Comparison of ENCODE assay signal across 10 cellular contexts in the genomic region with DNA sequence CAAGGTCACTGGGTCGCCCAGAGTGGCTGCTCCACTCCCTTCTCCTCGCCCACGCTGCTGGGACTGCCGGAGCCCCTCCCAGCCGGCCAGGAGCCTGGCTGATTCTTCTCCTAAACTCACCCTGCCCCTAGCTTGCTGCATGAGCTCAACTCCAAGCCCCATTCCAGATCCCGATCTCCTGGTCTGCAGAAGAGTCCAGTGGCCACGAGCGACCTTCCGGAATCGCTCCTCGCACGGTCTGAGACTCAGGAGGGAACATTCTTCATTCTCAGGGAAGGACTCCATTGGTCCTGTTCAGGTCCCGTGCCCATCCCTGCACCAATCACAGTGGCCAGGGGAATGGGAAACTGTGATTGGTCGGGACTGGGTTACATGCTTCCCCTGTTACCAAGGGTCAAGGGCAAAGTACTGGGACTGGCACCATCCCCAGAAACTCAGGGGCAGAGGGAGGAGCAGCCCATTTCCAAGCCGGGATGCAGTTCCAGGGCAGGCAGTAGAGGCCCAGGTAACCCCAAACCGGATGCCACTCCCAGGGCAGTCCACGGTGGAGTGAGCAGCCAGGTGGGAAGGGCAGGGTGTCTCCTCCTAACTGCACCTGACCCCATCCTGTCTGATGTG. TPM values are rescaled to one million over a fixed set of nuclear protein-coding genes. Genes with fewer than 3 reads are reported as not detected.
DNase-seq lines count a peak whose midpoint lies in the region; ATAC-seq, FAIRE-seq and TF ChIP-seq lines count a peak whose summit lies in the region.
"Had no signal": no experiment of that assay in that cellular context is flagged by ENCODE, and none has a peak within 500 bp of the region (broad histone marks: within the 10 kb centered on the region; RNA-seq: fewer than 3 reads in every experiment).

No MANE protein-coding gene starts in this region.

- H3K9me3 ChIP-seq in ascending aorta (no peaks in the 10 kb centered on the region), iPS-20b (ENCODE audit: insufficient read depth, low read depth, low read length) (no peaks in the 10 kb centered on the region), smooth muscle cell (replicated peaks; ENCODE audit: low read depth) (no peaks in the 10 kb centered on the region)

- peak overlapping the region; percentile 82 for H3K4me2 ChIP-seq in smooth muscle cell

- H3K9me3 Mint-ChIP-seq in activated T-helper 1 cell treated with anti-CD3 and anti-CD28 coated beads, Interleukin-12 subunit alpha, Interleukin-12 subunit beta, Interleukin-2, Interleukin-4 antibody, amounts not matched to agents 30 ng/mL and 10 ng/mL and 1 ng/mL, durations not matched to agents 14 hours and 24 hours and 36 hours: no peaks in the 10 kb centered on the region
- H3K9me3 Mint-ChIP-seq: stimulated activated naive CD8-positive, alpha-beta T cell treated with anti-CD3 and anti-CD28 coated beads, Interleukin-15, Interleukin-2, amounts not matched to agents 100 ng/mL and 50 ng/mL, for 24 hours had no signal

- H3K4me1 ChIP-seq in ascending aorta (peaks cover 3 to 13% of the 10 kb centered on the region in 2 donors), iPS-20b (ENCODE audit: insufficient read depth, low read length) (no peaks in the 10 kb centered on the region), smooth muscle cell (ENCODE audit: low read depth) (peaks cover 3% of the 10 kb centered on the region)

- H2AFZ ChIP-seq in smooth muscle cell (ENCODE audit: low read depth): no peak overlapping the region

- H3K9ac ChIP-seq in iPS-20b (ENCODE audit: low read depth, low read length) (peak overlapping the region; percentile 45; the same call in 1 of the 2 replicates), smooth muscle cell (ENCODE audit: low read depth) (no peak overlapping the region)

- H4K20me1 ChIP-seq in smooth muscle cell (ENCODE audit: low read depth): no peaks in the 10 kb centered on the region

- 79% methylated on average over 16 of the region's 17 CpGs for WGBS in smooth muscle cell (ENCODE audit: low lambda C conversion rate)

- peaks cover 22% of the 10 kb centered on the region for H3K27me3 Mint-ChIP-seq in activated T-helper 1 cell treated with anti-CD3 and anti-CD28 coated beads, Interleukin-12 subunit alpha, Interleukin-12 subunit beta, Interleukin-2, Interleukin-4 antibody, amounts not matched to agents 30 ng/mL and 10 ng/mL and 1 ng/mL, durations not matched to agents 14 hours and 24 hours and 36 hours (ENCODE audit: insufficient read depth)

- H3K79me2 ChIP-seq in smooth muscle cell (ENCODE audit: low read depth): no peaks in the 10 kb centered on the region

- intact Hi-C loops in ascending aorta (cut with DNase I): no loop called here
- intact Hi-C loops in activated T-helper 1 cell treated with anti-CD3 and anti-CD28 coated beads, Interleukin-12 subunit alpha, Interleukin-12 subunit beta, Interleukin-2, Interleukin-4 antibody, amounts not matched to agents 30 ng/mL and 10 ng/mL and 1 ng/mL, durations not matched to agents 14 hours and 24 hours and 36 hours (cut with micrococcal nuclease): no loop called here

- FAIRE-seq in D721Med (lab: Jason Lieb, UNC): no peak

- no peak overlapping the region for H3K4me3 Mint-ChIP-seq in activated T-helper 1 cell treated with anti-CD3 and anti-CD28 coated beads, Interleukin-12 subunit alpha, Interleukin-12 subunit beta, Interleukin-2, Interleukin-4 antibody, amounts not matched to agents 30 ng/mL and 10 ng/mL and 1 ng/mL, durations not matched to agents 14 hours and 24 hours and 36 hours
- H3K4me3 Mint-ChIP-seq: stimulated activated naive CD8-positive, alpha-beta T cell treated with anti-CD3 and anti-CD28 coated beads, Interleukin-15, Interleukin-2, amounts not matched to agents 100 ng/mL and 50 ng/mL, for 24 hours had no signal

- H3K4me1 Mint-ChIP-seq in activated T-helper 1 cell treated with anti-CD3 and anti-CD28 coated beads, Interleukin-12 subunit alpha, Interleukin-12 subunit beta, Interleukin-2, Interleukin-4 antibody, amounts not matched to agents 30 ng/mL and 10 ng/mL and 1 ng/mL, durations not matched to agents 14 hours and 24 hours and 36 hours (ENCODE audit: low read depth): no peaks in the 10 kb centered on the region

- H3K27ac ChIP-seq in ascending aorta (peak overlapping the region; percentile 66 to 68), iPS-20b (ENCODE audit: low read length) (no peak overlapping the region), smooth muscle cell (ENCODE audit: low read depth) (no peak overlapping the region)

- no peaks in the 10 kb centered on the region for H3K36me3 Mint-ChIP-seq in activated T-helper 1 cell treated with anti-CD3 and anti-CD28 coated beads, Interleukin-12 subunit alpha, Interleukin-12 subunit beta, Interleukin-2, Interleukin-4 antibody, amounts not matched to agents 30 ng/mL and 10 ng/mL and 1 ng/mL, durations not matched to agents 14 hours and 24 hours and 36 hours (ENCODE audit: low read depth)

- no peak overlapping the region for H3K27ac Mint-ChIP-seq in activated T-helper 1 cell treated with anti-CD3 and anti-CD28 coated beads, Interleukin-12 subunit alpha, Interleukin-12 subunit beta, Interleukin-2, Interleukin-4 antibody, amounts not matched to agents 30 ng/mL and 10 ng/mL and 1 ng/mL, durations not matched to agents 14 hours and 24 hours and 36 hours

- H3F3A ChIP-seq in smooth muscle cell (ENCODE audit: low read depth): no peaks in the 10 kb centered on the region

- peak; percentile 79 for DNase-seq in H7
- DNase-seq in ascending aorta (ENCODE audit: low spot score in 2 of 2): peak in 1 of 2 donors; percentile 77
- no peak for DNase-seq in smooth muscle cell (lab: John Stamatoyannopoulos, UW; ENCODE audit: unreplicated experiment)
- no peak for DNase-seq in D721Med (ENCODE audit: insufficient read length, low spot score)
- no peak for DNase-seq in activated T-helper 1 cell treated with anti-CD3 and anti-CD28 coated beads, Interleukin-12 subunit alpha, Interleukin-12 subunit beta, Interleukin-2, Interleukin-4 antibody, amounts not matched to agents 30 ng/mL and 10 ng/mL and 1 ng/mL, durations not matched to agents 14 hours and 24 hours and 36 hours (ENCODE audit: low spot score)
- DNase-seq in activated T-cell treated with anti-CD3 and anti-CD28 coated beads for 4 hours: no peak

- no peak overlapping the region; the same call in 1 of the 2 replicates for H3K4me3 ChIP-seq in H7 (ENCODE audit: insufficient read depth, low read depth, low read length)
- H3K4me3 ChIP-seq in ascending aorta: peak overlapping the region in 1 of 2 donors; percentile 59
- H3K4me3 ChIP-seq in iPS-20b (ENCODE audit: low read length): no peak overlapping the region
- H3K4me3 ChIP-seq in smooth muscle cell: no peak overlapping the region

- no peaks in the 10 kb centered on the region for H3K36me3 ChIP-seq in H7 (replicated peaks; ENCODE audit: control insufficient read depth, insufficient read depth, low read length)
- H3K36me3 ChIP-seq in ascending aorta: no peaks in the 10 kb centered on the region
- no peaks in the 10 kb centered on the region for H3K36me3 ChIP-seq in iPS-20b (ENCODE audit: insufficient read depth, low read depth, low read length)
- no peaks in the 10 kb centered on the region for H3K36me3 ChIP-seq in smooth muscle cell (ENCODE audit: low read depth)

- H3K27me3 ChIP-seq in H7 (ENCODE audit: control insufficient read depth, insufficient read depth, low read length) (no peaks in the 10 kb centered on the region), ascending aorta (no peaks in the 10 kb centered on the region), iPS-20b (ENCODE audit: insufficient read depth, low read length) (no peaks in the 10 kb centered on the region; the same call in 1 of the 2 replicates), smooth muscle cell (ENCODE audit: low read depth) (no peaks in the 10 kb centered on the region)

- TF ChIP-seq CTCF in ascending aorta (IDR thresholded peaks at IDR 0.05): no peak
- no peak for TF ChIP-seq CTCF in smooth muscle cell (IDR thresholded peaks at IDR 0.05; ENCODE audit: borderline replicate concordance, insufficient read depth, poor library complexity, severe bottlenecking)
- TF ChIP-seq CTCF in D721Med (IDR thresholded peaks at IDR 0.05; ENCODE audit: insufficient read depth, missing control alignments): no peak

- ATAC-seq in GM18498 (IDR thresholded peaks at IDR 0.05; ENCODE audit: unreplicated experiment): no peak

RNA-seq across cellular contexts. Expression of a gene that starts 24.5 kb away (rescaled TPM):
- total RNA-seq in H7 (2014; rRNA removed; shearing (Covaris generic)): not detected in 2 replicates
- not detected for total RNA-seq in ascending aorta
- total RNA-seq in smooth muscle cell: not detected in 2 replicates
- polyA plus RNA-seq in smooth muscle cell: not detected in 2 replicates
- total RNA-seq in activated T-helper 1 cell treated with anti-CD3 and anti-CD28 coated beads, Interleukin-12 subunit alpha, Interleukin-12 subunit beta, Interleukin-2, Interleukin-4 antibody, amounts not matched to agents 30 ng/mL and 10 ng/mL and 1 ng/mL, durations not matched to agents 14 hours and 24 hours and 36 hours: not detected in 2 replicates
- total RNA-seq: HT1080 had no signal

Comparison
In these comparisons a context has a peak if more than half of its experiments do, and no peak if none do; other contexts are left out.
1. H3K27ac ChIP-seq: peak in ascending aorta (2 of 2); none in iPS-20b (single experiment) and smooth muscle cell (single experiment).